In genomic region chr9:69279084-69279729, GRCh38 we compare ENCODE assay signal across 1 cellular context.
TF ChIP-seq lines count a peak whose summit lies in the region.

No MANE protein-coding gene starts in this region.

TF ChIP-seq in HepG2, 621 proteins besides CTCF, POLR2A, EP300 and RAD21:
- TF ChIP-seq MAX (IDR thresholded peaks at IDR 0.05) (no peak), ZNF124 (CRISPR knock-in tag; IDR thresholded peaks at IDR 0.05) (no peak), CBX5 (CRISPR knock-in tag; IDR thresholded peaks at IDR 0.05; ENCODE audit: borderline replicate concordance) (no peak), ZNF251 (CRISPR knock-in tag; IDR thresholded peaks at IDR 0.05) (no peak), IRF2 (CRISPR knock-in tag; IDR thresholded peaks at IDR 0.05) (no peak), ZBTB33 (CRISPR knock-in tag; IDR thresholded peaks at IDR 0.05) (no peak), CREB1 (IDR thresholded peaks at IDR 0.05) (no peak), CREB1 (CRISPR knock-in tag; IDR thresholded peaks at IDR 0.05) (no peak), NRL (CRISPR knock-in tag; IDR thresholded peaks at IDR 0.05; ENCODE audit: borderline replicate concordance) (no peak), ZNF441 (CRISPR knock-in tag; IDR thresholded peaks at IDR 0.05; ENCODE audit: borderline replicate concordance) (no peak), TAF15 (IDR thresholded peaks at IDR 0.05; ENCODE audit: low read depth, low read length, poor library complexity, severe bottlenecking) (no peak), SMYD3 (CRISPR knock-in tag; IDR thresholded peaks at IDR 0.05) (no peak), ZNF503 (CRISPR knock-in tag; IDR thresholded peaks at IDR 0.05) (no peak), GATA4 (IDR thresholded peaks at IDR 0.05; ENCODE audit: borderline replicate concordance, low read depth) (no peak), PHF21A (CRISPR knock-in tag; IDR thresholded peaks at IDR 0.05) (no peak)
